ENCODE assay signal across 1 cellular context in genomic region chr18:79441261-79441819, GRCh38.
TF ChIP-seq lines count a peak whose summit lies in the region.

No MANE protein-coding gene starts in this region.

TF ChIP-seq in K562, 482 proteins besides CTCF, POLR2A, EP300 and RAD21 (continued from another document):
- TF ChIP-seq ZBTB34 (CRISPR knock-in tag; IDR thresholded peaks at IDR 0.05) (no peak), ZNF175 (CRISPR knock-in tag; IDR thresholded peaks at IDR 0.05; ENCODE audit: low read depth) (no peak)
